In genomic region chr2:12451726-12452125, GRCh38 we compare ENCODE assay signal across 1 cellular context.
TF ChIP-seq lines count a peak whose summit lies in the region.

No MANE protein-coding gene starts in this region.

TF ChIP-seq in K562, 482 proteins besides CTCF, POLR2A, EP300 and RAD21 (continued from another document):
- TF ChIP-seq ZNF277 (CRISPR knock-in tag; IDR thresholded peaks at IDR 0.05; ENCODE audit: borderline replicate concordance) (no peak), NFXL1 (CRISPR knock-in tag; IDR thresholded peaks at IDR 0.05) (no peak)
